1 cellular context compared by ENCODE assay signal in genomic region chr18:74337912-74338309, GRCh38.
TF ChIP-seq lines count a peak whose summit lies in the region.

No MANE protein-coding gene starts in this region.

TF ChIP-seq in H1, 55 proteins besides CTCF, POLR2A, EP300 and RAD21 (continued from another document):
- TF ChIP-seq CHD7 (IDR thresholded peaks at IDR 0.05; ENCODE audit: insufficient replicate concordance, low read length) (no peak), KDM5A (IDR thresholded peaks at IDR 0.05; ENCODE audit: low read length) (no peak), SIRT6 (IDR thresholded peaks at IDR 0.05; ENCODE audit: low read length) (no peak), CEBPB (IDR thresholded peaks at IDR 0.05; ENCODE audit: low read depth, low read length) (no peak), SIX5 (IDR thresholded peaks at IDR 0.05; ENCODE audit: low read depth, low read length) (no peak), SIN3A (conservative IDR thresholded peaks at IDR 0.05 in 1 of 2, IDR thresholded peaks at IDR 0.05 in 1 of 2; ENCODE audit: low read depth in 1 of 2, low read length in 2 of 2) (no peak), SP1 (IDR thresholded peaks at IDR 0.05; ENCODE audit: low read depth, low read length) (no peak), TBP (IDR thresholded peaks at IDR 0.05; ENCODE audit: low read depth, low read length) (no peak), RXRA (IDR thresholded peaks at IDR 0.05; ENCODE audit: insufficient read depth, low read depth, low read length) (no peak), JUND (IDR thresholded peaks at IDR 0.05; ENCODE audit: low read length) (no peak), CTBP2 (IDR thresholded peaks at IDR 0.05; ENCODE audit: borderline replicate concordance, insufficient read depth, insufficient read length, low read length) (no peak), POLR2AphosphoS5 (IDR thresholded peaks at IDR 0.05; ENCODE audit: low read depth, low read length) (no peak)
- TF ChIP-seq, protein P1, sequence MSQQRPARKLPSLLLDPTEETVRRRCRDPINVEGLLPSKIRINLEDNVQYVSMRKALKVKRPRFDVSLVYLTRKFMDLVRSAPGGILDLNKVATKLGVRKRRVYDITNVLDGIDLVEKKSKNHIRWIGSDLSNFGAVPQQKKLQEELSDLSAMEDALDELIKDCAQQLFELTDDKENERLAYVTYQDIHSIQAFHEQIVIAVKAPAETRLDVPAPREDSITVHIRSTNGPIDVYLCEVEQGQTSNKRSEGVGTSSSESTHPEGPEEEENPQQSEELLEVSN (IDR thresholded peaks at IDR 0.05): no peak
